1 cellular context compared by ENCODE assay signal in genomic region chr1:119713538-119714456, GRCh38.
TF ChIP-seq lines count a peak whose summit lies in the region.

No MANE protein-coding gene starts in this region.

TF ChIP-seq in HepG2, 621 proteins besides CTCF, POLR2A, EP300 and RAD21 (continued from another document and continues in another):
- no peak for TF ChIP-seq ZBTB25 (CRISPR knock-in tag; IDR thresholded peaks at IDR 0.05)
- 0 out of 2 replicates have a peak, but pooled peaks have one; percentile 44 for TF ChIP-seq SIX4 (CRISPR knock-in tag; IDR thresholded peaks at IDR 0.05)
- TF ChIP-seq YEATS4 (CRISPR knock-in tag; IDR thresholded peaks at IDR 0.05; ENCODE audit: borderline replicate concordance) = no peak
- TF ChIP-seq ZNF777 (CRISPR knock-in tag; IDR thresholded peaks at IDR 0.05) = no peak
- TF ChIP-seq ARID3A (IDR thresholded peaks at IDR 0.05; ENCODE audit: low read depth, low read length) = no peak
- TF ChIP-seq NR2F2 (IDR thresholded peaks at IDR 0.05; ENCODE audit: borderline replicate concordance, low read depth) = no peak
- no peak for TF ChIP-seq RFXAP (CRISPR knock-in tag; IDR thresholded peaks at IDR 0.05; ENCODE audit: borderline replicate concordance)
- TF ChIP-seq PLRG1 (conservative IDR thresholded peaks at IDR 0.05) = no peak
- TF ChIP-seq ZNF780A (CRISPR knock-in tag; IDR thresholded peaks at IDR 0.05) = no peak
- TF ChIP-seq ZSCAN9 (CRISPR knock-in tag; IDR thresholded peaks at IDR 0.05; ENCODE audit: borderline replicate concordance) = 0 out of 2 replicates have a peak, but pooled peaks have one; percentile 11
- no peak for TF ChIP-seq LCORL (IDR thresholded peaks at IDR 0.05)
- no peak for TF ChIP-seq LCORL (CRISPR knock-in tag; IDR thresholded peaks at IDR 0.05)
- TF ChIP-seq PRDM10 (CRISPR knock-in tag; IDR thresholded peaks at IDR 0.05; ENCODE audit: low read depth) = no peak
- no peak for TF ChIP-seq RCOR2 (CRISPR knock-in tag; IDR thresholded peaks at IDR 0.05)
- TF ChIP-seq THAP11 (CRISPR knock-in tag; IDR thresholded peaks at IDR 0.05) = no peak
- TF ChIP-seq POLR2AphosphoS5 (IDR thresholded peaks at IDR 0.05; ENCODE audit: low read depth, low read length) = peak; percentile 28; the same call in 1 of the 2 replicates
- no peak for TF ChIP-seq ZNF414 (CRISPR knock-in tag; IDR thresholded peaks at IDR 0.05)
- TF ChIP-seq ZNF382 (CRISPR knock-in tag; IDR thresholded peaks at IDR 0.05; ENCODE audit: borderline replicate concordance) = no peak
- 0 out of 2 replicates have a peak, but pooled peaks have one; percentile 10 for TF ChIP-seq ZSCAN29 (CRISPR knock-in tag; conservative IDR thresholded peaks at IDR 0.05)
- no peak for TF ChIP-seq GTF2F1 (IDR thresholded peaks at IDR 0.05; ENCODE audit: low read length)
- no peak for TF ChIP-seq FOXP4 (CRISPR knock-in tag; IDR thresholded peaks at IDR 0.05)
- TF ChIP-seq DDIT3 (CRISPR knock-in tag; IDR thresholded peaks at IDR 0.05) = no peak
- 0 out of 2 replicates have a peak, but pooled peaks have one; percentile 49 for TF ChIP-seq ZKSCAN5 (CRISPR knock-in tag; IDR thresholded peaks at IDR 0.05)
- peak; percentile 31 for TF ChIP-seq RBM22 (optimal IDR thresholded peaks at IDR 0.05; ENCODE audit: low read length)
- TF ChIP-seq REL (CRISPR knock-in tag; conservative IDR thresholded peaks at IDR 0.05) = no peak
- TF ChIP-seq YEATS2 (CRISPR knock-in tag; IDR thresholded peaks at IDR 0.05; ENCODE audit: borderline replicate concordance) = no peak
- TF ChIP-seq SP5 (CRISPR knock-in tag; IDR thresholded peaks at IDR 0.05; ENCODE audit: borderline replicate concordance, low read depth) = no peak
- peak; percentile 2 for TF ChIP-seq ZNF781 (CRISPR knock-in tag; IDR thresholded peaks at IDR 0.05; ENCODE audit: borderline replicate concordance, not compliant biosample characterization)
- TF ChIP-seq SATB2 (CRISPR knock-in tag; IDR thresholded peaks at IDR 0.05) = no peak
- TF ChIP-seq NFIC (IDR thresholded peaks at IDR 0.05; ENCODE audit: low read length) = no peak
- TF ChIP-seq TARDBP (CRISPR knock-in tag; IDR thresholded peaks at IDR 0.05) = no peak
- no peak for TF ChIP-seq ZNF552 (CRISPR knock-in tag; IDR thresholded peaks at IDR 0.05; ENCODE audit: borderline replicate concordance)
- TF ChIP-seq ZNF383 (CRISPR knock-in tag; IDR thresholded peaks at IDR 0.05; ENCODE audit: borderline replicate concordance) = no peak
- no peak for TF ChIP-seq ZNF687 (CRISPR knock-in tag; IDR thresholded peaks at IDR 0.05)
- no peak for TF ChIP-seq ZSCAN5A (CRISPR knock-in tag; IDR thresholded peaks at IDR 0.05; ENCODE audit: borderline replicate concordance)
- TF ChIP-seq EZH2 (conservative IDR thresholded peaks at IDR 0.05; ENCODE audit: low read depth, low read length) = no peak
- TF ChIP-seq JUNB (CRISPR knock-in tag; IDR thresholded peaks at IDR 0.05; ENCODE audit: borderline replicate concordance) = no peak
- TF ChIP-seq ZBTB10 (CRISPR knock-in tag; IDR thresholded peaks at IDR 0.05; ENCODE audit: borderline replicate concordance) = no peak
- no peak for TF ChIP-seq ZNF281 (CRISPR knock-in tag; IDR thresholded peaks at IDR 0.05; ENCODE audit: borderline replicate concordance)
- no peak for TF ChIP-seq ZNF121 (CRISPR knock-in tag; IDR thresholded peaks at IDR 0.05)
- no peak for TF ChIP-seq PRPF4 (IDR thresholded peaks at IDR 0.05; ENCODE audit: low read depth, low read length, poor library complexity, severe bottlenecking)
